9 cellular contexts compared by ENCODE assay signal in genomic region chr22:17264321-17265052, GRCh38. TPM values are rescaled to one million over a fixed set of nuclear protein-coding genes. Genes with fewer than 3 reads are reported as not detected.
DNase-seq lines count a peak whose midpoint lies in the region; ATAC-seq and TF ChIP-seq lines count a peak whose summit lies in the region.
"Had no signal": no experiment of that assay in that cellular context is flagged by ENCODE, and none has a peak within 500 bp of the region (broad histone marks: within the 10 kb centered on the region; RNA-seq: fewer than 3 reads in every experiment).

No MANE protein-coding gene starts in this region.

- no peak for ATAC-seq in activated CD4-positive, CD25-positive, alpha-beta regulatory T cell treated with anti-CD3 and anti-CD28 coated beads, Interleukin-2, amount 50 U/mL, for 24 hours
- no peak for ATAC-seq in T-helper 17 cell

- H3K4me1 Mint-ChIP-seq in T-helper 17 cell: peaks cover 6% of the 10 kb centered on the region

- TF ChIP-seq CTCF in HFF-Myc (IDR thresholded peaks at IDR 0.05; ENCODE audit: low read depth, low read length, missing control alignments) (no peak), VCaP (conservative IDR thresholded peaks at IDR 0.05) (no peak)

- no peaks in the 10 kb centered on the region for H3K36me3 Mint-ChIP-seq in T-helper 17 cell (ENCODE audit: low read depth)
- H3K36me3 Mint-ChIP-seq: activated naive CD4-positive, alpha-beta T cell treated with anti-CD3 and anti-CD28 coated beads, Interleukin-2, amount 50 U/mL, for 24 hours had no signal

- H3K9me3 ChIP-seq in skeletal muscle tissue (ENCODE audit: control insufficient read depth in 3 of 3, low read length in 3 of 3): no peaks in the 10 kb centered on the region
- no peaks in the 10 kb centered on the region for H3K9me3 ChIP-seq in T-helper 17 cell (ENCODE audit: control insufficient read depth, low read length, poor library complexity, severe bottlenecking)

- peaks cover 0 to 4% (median 0%) of the 10 kb centered on the region in 3 donors for H3K36me3 ChIP-seq in skeletal muscle tissue (ENCODE audit: control insufficient read depth in 3 of 3, insufficient read depth in 3 of 3, low read length in 3 of 3)

- peak overlapping the region; percentile 45 for H3K27ac ChIP-seq in VCaP
- H3K27ac ChIP-seq in skeletal muscle tissue (ENCODE audit: low read depth, low read length): peak overlapping the region; percentile 98
- H3K27ac ChIP-seq: RWPE1 had no signal

- H3K4me3 Mint-ChIP-seq in T-helper 17 cell: no peak overlapping the region
- H3K4me3 Mint-ChIP-seq: activated naive CD4-positive, alpha-beta T cell treated with anti-CD3 and anti-CD28 coated beads, Interleukin-2, amount 50 U/mL, for 24 hours had no signal

- H3K9ac ChIP-seq in skeletal muscle tissue (ENCODE audit: low read depth in 1 of 3, low read length in 3 of 3): peak overlapping the region; percentile 86 to 90 (median 89)

- DNase-seq in HFF-Myc (ENCODE audit: extremely low read depth, low read depth) (peak; percentile 29), iris pigment epithelial cell (ENCODE audit: low read depth) (peak; percentile 28), mesenteric fat pad (ENCODE audit: low spot score) (no peak), T-helper 17 cell (no peak)

- peaks cover 56 to 62% (median 56%) of the 10 kb centered on the region in 3 donors for H3K4me1 ChIP-seq in skeletal muscle tissue (ENCODE audit: control insufficient read depth in 3 of 3, insufficient read depth in 3 of 3, low read length in 3 of 3)

- H3K27me3 ChIP-seq in skeletal muscle tissue (ENCODE audit: control insufficient read depth in 3 of 3, insufficient read depth in 3 of 3, low read length in 3 of 3): no peaks in the 10 kb centered on the region

- H3K4me3 ChIP-seq in HFF-Myc (replicated peaks; ENCODE audit: low read depth, low read length) (no peak overlapping the region), skeletal muscle tissue (ENCODE audit: low read length in 3 of 3) (peak overlapping the region; percentile 55 to 71 (median 70))

- H3K27me3 Mint-ChIP-seq in T-helper 17 cell: no peaks in the 10 kb centered on the region
- H3K27me3 Mint-ChIP-seq: activated naive CD4-positive, alpha-beta T cell treated with anti-CD3 and anti-CD28 coated beads, Interleukin-2, amount 50 U/mL, for 24 hours had no signal

- no peak overlapping the region for H3K27ac Mint-ChIP-seq in T-helper 17 cell
- H3K27ac Mint-ChIP-seq: activated naive CD4-positive, alpha-beta T cell treated with anti-CD3 and anti-CD28 coated beads, Interleukin-2, amount 50 U/mL, for 24 hours had no signal

RNA-seq across cellular contexts. Expression of gene ADA2, which starts 45.3 kb away (rescaled TPM):
- total RNA-seq in skeletal muscle tissue: 5.7 TPM
- total RNA-seq in mesenteric fat pad: 12.4 TPM
- total RNA-seq in T-helper 17 cell: 10 to 100 TPM; 57.2 to 88.5 TPM

Comparison
In these comparisons a context has a peak if more than half of its experiments do, and no peak if none do; other contexts are left out.
1. DNase-seq: peak in HFF-Myc (single experiment) and iris pigment epithelial cell (single experiment); none in mesenteric fat pad (single experiment) and T-helper 17 cell (0 of 3).